2 cellular contexts compared by ENCODE assay signal in genomic region chr18:74336656-74337055, GRCh38.
TF ChIP-seq lines count a peak whose summit lies in the region.

No MANE protein-coding gene starts in this region.

TF ChIP-seq in K562, 482 proteins besides CTCF, POLR2A, EP300 and RAD21:
- TF ChIP-seq MED1 (CRISPR knock-in tag; IDR thresholded peaks at IDR 0.05; ENCODE audit: borderline replicate concordance) (no peak), GTF3C2 (IDR thresholded peaks at IDR 0.05; ENCODE audit: borderline replicate concordance, extremely low read depth, insufficient read length) (no peak), SNRNP70 (optimal IDR thresholded peaks at IDR 0.05; ENCODE audit: low read depth, low read length) (no peak), ZNF561 (CRISPR knock-in tag; conservative IDR thresholded peaks at IDR 0.05) (no peak), ETS2 (tag; IDR thresholded peaks at IDR 0.05; ENCODE audit: borderline replicate concordance, poor library complexity, severe bottlenecking) (no peak), SUPT5H (IDR thresholded peaks at IDR 0.05) (no peak), TCFL5 (CRISPR knock-in tag; conservative IDR thresholded peaks at IDR 0.05) (no peak), FOSL1 (tag; conservative IDR thresholded peaks at IDR 0.05) (no peak), TSHZ1 (CRISPR knock-in tag; IDR thresholded peaks at IDR 0.05) (no peak), FOXK2 (conservative IDR thresholded peaks at IDR 0.05 in 1 of 2, IDR thresholded peaks at IDR 0.05 in 1 of 2; ENCODE audit: low read depth in 2 of 2) (no peak), RUNX1 (IDR thresholded peaks at IDR 0.05; ENCODE audit: low read depth) (no peak), KDM4B (IDR thresholded peaks at IDR 0.05; ENCODE audit: borderline replicate concordance in 2 of 2, low read depth in 1 of 2) (no peak), ATF1 (CRISPR knock-in tag; IDR thresholded peaks at IDR 0.05) (no peak), ATF1 (tag; IDR thresholded peaks at IDR 0.05) (no peak), RBFOX2 (IDR thresholded peaks at IDR 0.05; ENCODE audit: low read depth, low read length) (no peak), TARDBP (IDR thresholded peaks at IDR 0.05) (no peak)

TF ChIP-seq in GM23338, 12 proteins besides CTCF, POLR2A, EP300 and RAD21:
- TF ChIP-seq POLR2AphosphoS5 (IDR thresholded peaks at IDR 0.05; ENCODE audit: low read depth) = no peak
- no peak for TF ChIP-seq NANOG (IDR thresholded peaks at IDR 0.05; ENCODE audit: borderline replicate concordance)
- TF ChIP-seq EZH2phosphoT487 (IDR thresholded peaks at IDR 0.05; ENCODE audit: unreplicated experiment) = no peak
- no peak for TF ChIP-seq ZNF331 (CRISPR knock-in tag; IDR thresholded peaks at IDR 0.05; ENCODE audit: low read depth)
- TF ChIP-seq, protein P1, sequence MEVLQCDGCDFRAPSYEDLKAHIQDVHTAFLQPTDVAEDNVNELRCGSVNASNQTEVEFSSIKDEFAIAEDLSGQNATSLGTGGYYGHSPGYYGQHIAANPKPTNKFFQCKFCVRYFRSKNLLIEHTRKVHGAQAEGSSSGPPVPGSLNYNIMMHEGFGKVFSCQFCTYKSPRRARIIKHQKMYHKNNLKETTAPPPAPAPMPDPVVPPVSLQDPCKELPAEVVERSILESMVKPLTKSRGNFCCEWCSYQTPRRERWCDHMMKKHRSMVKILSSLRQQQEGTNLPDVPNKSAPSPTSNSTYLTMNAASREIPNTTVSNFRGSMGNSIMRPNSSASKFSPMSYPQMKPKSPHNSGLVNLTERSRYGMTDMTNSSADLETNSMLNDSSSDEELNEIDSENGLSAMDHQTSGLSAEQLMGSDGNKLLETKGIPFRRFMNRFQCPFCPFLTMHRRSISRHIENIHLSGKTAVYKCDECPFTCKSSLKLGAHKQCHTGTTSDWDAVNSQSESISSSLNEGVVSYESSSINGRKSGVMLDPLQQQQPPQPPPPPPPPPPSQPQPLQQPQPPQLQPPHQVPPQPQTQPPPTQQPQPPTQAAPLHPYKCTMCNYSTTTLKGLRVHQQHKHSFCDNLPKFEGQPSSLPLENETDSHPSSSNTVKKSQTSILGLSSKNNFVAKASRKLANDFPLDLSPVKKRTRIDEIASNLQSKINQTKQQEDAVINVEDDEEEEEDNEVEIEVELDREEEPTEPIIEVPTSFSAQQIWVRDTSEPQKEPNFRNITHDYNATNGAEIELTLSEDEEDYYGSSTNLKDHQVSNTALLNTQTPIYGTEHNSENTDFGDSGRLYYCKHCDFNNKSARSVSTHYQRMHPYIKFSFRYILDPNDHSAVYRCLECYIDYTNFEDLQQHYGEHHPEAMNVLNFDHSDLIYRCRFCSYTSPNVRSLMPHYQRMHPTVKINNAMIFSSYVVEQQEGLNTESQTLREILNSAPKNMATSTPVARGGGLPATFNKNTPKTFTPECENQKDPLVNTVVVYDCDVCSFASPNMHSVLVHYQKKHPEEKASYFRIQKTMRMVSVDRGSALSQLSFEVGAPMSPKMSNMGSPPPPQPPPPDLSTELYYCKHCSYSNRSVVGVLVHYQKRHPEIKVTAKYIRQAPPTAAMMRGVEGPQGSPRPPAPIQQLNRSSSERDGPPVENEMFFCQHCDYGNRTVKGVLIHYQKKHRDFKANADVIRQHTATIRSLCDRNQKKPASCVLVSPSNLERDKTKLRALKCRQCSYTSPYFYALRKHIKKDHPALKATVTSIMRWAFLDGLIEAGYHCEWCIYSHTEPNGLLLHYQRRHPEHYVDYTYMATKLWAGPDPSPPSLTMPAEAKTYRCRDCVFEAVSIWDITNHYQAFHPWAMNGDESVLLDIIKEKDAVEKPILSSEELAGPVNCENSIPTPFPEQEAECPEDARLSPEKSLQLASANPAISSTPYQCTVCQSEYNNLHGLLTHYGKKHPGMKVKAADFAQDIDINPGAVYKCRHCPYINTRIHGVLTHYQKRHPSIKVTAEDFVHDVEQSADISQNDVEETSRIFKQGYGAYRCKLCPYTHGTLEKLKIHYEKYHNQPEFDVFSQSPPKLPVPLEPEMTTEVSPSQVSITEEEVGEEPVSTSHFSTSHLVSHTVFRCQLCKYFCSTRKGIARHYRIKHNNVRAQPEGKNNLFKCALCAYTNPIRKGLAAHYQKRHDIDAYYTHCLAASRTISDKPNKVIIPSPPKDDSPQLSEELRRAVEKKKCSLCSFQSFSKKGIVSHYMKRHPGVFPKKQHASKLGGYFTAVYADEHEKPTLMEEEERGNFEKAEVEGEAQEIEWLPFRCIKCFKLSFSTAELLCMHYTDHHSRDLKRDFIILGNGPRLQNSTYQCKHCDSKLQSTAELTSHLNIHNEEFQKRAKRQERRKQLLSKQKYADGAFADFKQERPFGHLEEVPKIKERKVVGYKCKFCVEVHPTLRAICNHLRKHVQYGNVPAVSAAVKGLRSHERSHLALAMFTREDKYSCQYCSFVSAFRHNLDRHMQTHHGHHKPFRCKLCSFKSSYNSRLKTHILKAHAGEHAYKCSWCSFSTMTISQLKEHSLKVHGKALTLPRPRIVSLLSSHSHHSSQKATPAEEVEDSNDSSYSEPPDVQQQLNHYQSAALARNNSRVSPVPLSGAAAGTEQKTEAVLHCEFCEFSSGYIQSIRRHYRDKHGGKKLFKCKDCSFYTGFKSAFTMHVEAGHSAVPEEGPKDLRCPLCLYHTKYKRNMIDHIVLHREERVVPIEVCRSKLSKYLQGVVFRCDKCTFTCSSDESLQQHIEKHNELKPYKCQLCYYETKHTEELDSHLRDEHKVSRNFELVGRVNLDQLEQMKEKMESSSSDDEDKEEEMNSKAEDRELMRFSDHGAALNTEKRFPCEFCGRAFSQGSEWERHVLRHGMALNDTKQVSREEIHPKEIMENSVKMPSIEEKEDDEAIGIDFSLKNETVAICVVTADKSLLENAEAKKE (CRISPR knock-in tag; IDR thresholded peaks at IDR 0.05) = no peak
- TF ChIP-seq REST (IDR thresholded peaks at IDR 0.05; ENCODE audit: unreplicated experiment) = no peak
- TF ChIP-seq CREB1 (CRISPR knock-in tag; IDR thresholded peaks at IDR 0.05; ENCODE audit: low read depth) = no peak
- no peak for TF ChIP-seq EZH2 (IDR thresholded peaks at IDR 0.05; ENCODE audit: low read depth, unreplicated experiment)
- no peak for TF ChIP-seq ETS1 (IDR thresholded peaks at IDR 0.05)
- no peak for TF ChIP-seq ZNF114 (CRISPR knock-in tag; IDR thresholded peaks at IDR 0.05)
- no peak for TF ChIP-seq STAT1 (IDR thresholded peaks at IDR 0.05; ENCODE audit: unreplicated experiment)
- no peak for TF ChIP-seq JUNB (IDR thresholded peaks at IDR 0.05; ENCODE audit: unreplicated experiment)
